8 cellular contexts compared by ENCODE assay signal in genomic region chr17:19744922-19745757, GRCh38. TPM values are rescaled to one million over a fixed set of nuclear protein-coding genes. Genes with fewer than 3 reads are reported as not detected.
DNase-seq lines count a peak whose midpoint lies in the region; ATAC-seq and TF ChIP-seq lines count a peak whose summit lies in the region.

No MANE protein-coding gene starts in this region.

- H3K27ac ChIP-seq in HUES64 (ENCODE audit: low read depth, low read length) (no peak overlapping the region), adrenal gland (peak overlapping the region in 2 of 5 donors; percentile 5 to 12), left ventricle myocardium inferior (replicated peaks) (peak overlapping the region; percentile 53), transverse colon (peak overlapping the region; percentile 72 to 88 (median 76))

- peak; percentile 89 for DNase-seq in Daoy (ENCODE audit: low read depth)
- DNase-seq in SW480 (ENCODE audit: low spot score): peak; percentile 80
- DNase-seq in adrenal gland: peak; percentile 90 to 97 (median 95)
- DNase-seq in left ventricle myocardium inferior: peak; percentile 92
- DNase-seq in posterior vena cava (ENCODE audit: low spot score): peak; percentile 97
- peak; percentile 96 for DNase-seq in transverse colon

- no peaks in the 10 kb centered on the region for H3K36me3 ChIP-seq in HUES64 (ENCODE audit: insufficient read depth, low read length)
- no peaks in the 10 kb centered on the region for H3K36me3 ChIP-seq in adrenal gland (replicated peaks in 1 of 2)
- no peaks in the 10 kb centered on the region for H3K36me3 ChIP-seq in left ventricle myocardium inferior
- no peaks in the 10 kb centered on the region for H3K36me3 ChIP-seq in transverse colon

- TF ChIP-seq POLR2A in adrenal gland (IDR thresholded peaks at IDR 0.05) (peak in 1 of 2 donors; percentile 18), transverse colon (IDR thresholded peaks at IDR 0.05) (peak; percentile 10)

- H3K27me3 ChIP-seq in HUES64 (ENCODE audit: insufficient read depth, low read length): peaks cover 11% of the 10 kb centered on the region
- H3K27me3 ChIP-seq in adrenal gland: no peaks in the 10 kb centered on the region
- H3K27me3 ChIP-seq in left ventricle myocardium inferior (ENCODE audit: low read depth): peaks cover 13% of the 10 kb centered on the region
- no peaks in the 10 kb centered on the region for H3K27me3 ChIP-seq in transverse colon

- TF ChIP-seq CTCF in adrenal gland (IDR thresholded peaks at IDR 0.05): peak; percentile 67 to 98 (median 92)
- TF ChIP-seq CTCF in left ventricle myocardium inferior (IDR thresholded peaks at IDR 0.05; ENCODE audit: borderline replicate concordance): peak; percentile 96
- peak; percentile 88 to 98 (median 95) for TF ChIP-seq CTCF in transverse colon (IDR thresholded peaks at IDR 0.05)

- intact Hi-C loops in adrenal gland (cut with DNase I) (loop anchor here in 1 of 2 donors (10.0 kb wide), 1 partner anchor 70 kb away; no protein-coding TSS in a partner anchor), left ventricle myocardium inferior (cut with micrococcal nuclease) (no loop called here), posterior vena cava (cut with DNase I) (no loop called here), transverse colon (cut with DNase I; ENCODE audit: low total_unique reads) (loop anchor here (5.0 kb wide), 1 partner anchor 98 kb away; the partner anchor contains the start of gene ALDH3A2)

- no peak for TF ChIP-seq EP300 in transverse colon (IDR thresholded peaks at IDR 0.05; ENCODE audit: low read depth)

- H3K4me1 ChIP-seq in HUES64 (ENCODE audit: insufficient read depth, low read length) (no peaks in the 10 kb centered on the region), adrenal gland (replicated peaks in 1 of 2) (peaks cover 6 to 8% of the 10 kb centered on the region in 2 donors), left ventricle myocardium inferior (peaks cover 14% of the 10 kb centered on the region), transverse colon (peaks cover 5 to 33% (median 25%) of the 10 kb centered on the region in 4 donors)

- in situ Hi-C loops in transverse colon (cut with MboI; ENCODE audit: low pct_ligation_motif_present in 1 of 4, low pct_unique_long_range_greater_than_20kb in 1 of 4, low sequenced_read_pairs in 3 of 4): no loop called here

- H3K9me3 ChIP-seq in HUES64 (ENCODE audit: insufficient read depth, low read depth, low read length) (no peaks in the 10 kb centered on the region), adrenal gland (replicated peaks in 1 of 3) (no peaks in the 10 kb centered on the region), left ventricle myocardium inferior (replicated peaks) (no peaks in the 10 kb centered on the region), transverse colon (no peaks in the 10 kb centered on the region)

- H3K9ac ChIP-seq in HUES64 (ENCODE audit: low read depth, low read length): no peak overlapping the region; the same call in 1 of the 2 replicates

- H3K4me3 ChIP-seq in HUES64 (ENCODE audit: low read length) (peak overlapping the region; percentile 35), adrenal gland (peak overlapping the region in 2 of 4 donors; percentile 28 to 53), left ventricle myocardium inferior (peak overlapping the region; percentile 70), transverse colon (peak overlapping the region; percentile 33 to 61 (median 44))

- 31% methylated on average over 50 of the region's 50 CpGs for WGBS in HUES64
- 29 to 64% (median 45%) methylated on average over 16 to 50 of the region's 50 CpGs for WGBS in adrenal gland, 4 donors
- 17 to 28% methylated on average over 1 to 50 of the region's 50 CpGs for WGBS in transverse colon (ENCODE audit: low coverage in 1 of 2), 2 donors

- no peak for ATAC-seq in GM21390 (IDR thresholded peaks at IDR 0.05; ENCODE audit: unreplicated experiment)

RNA-seq across cellular contexts. Expression of gene ALDH3A1, which starts 3.0 kb away (rescaled TPM):
- 1.4 TPM in 1 of 2 replicates, not detected in the other for total RNA-seq in Daoy (2014; rRNA removed; shearing (Covaris generic))
- 0.75 TPM for polyA plus RNA-seq in HUES64 (2013, experiment 1 of 2)
- 0.76 TPM for polyA plus RNA-seq in HUES64 (2013, experiment 2 of 2)
- total RNA-seq in adrenal gland: 1 to 10 TPM in 6 of 8 donors, under 1 TPM in 1, not detected in 1; 0.21 to 4.0 (median 2.1) TPM
- polyA plus RNA-seq in adrenal gland: under 1 TPM; 0.09 to 0.98 (median 0.56) TPM
- not detected for total RNA-seq in left ventricle myocardium inferior
- total RNA-seq in posterior vena cava: under 1 TPM in 1 of 2 donors, not detected in 1; 0.46 TPM
- 10 to 100 TPM in 1 of 4 donors, 1 to 10 TPM in 3; 1.2 to 15.3 (median 3.4) TPM for total RNA-seq in transverse colon

RNA-seq across cellular contexts. Expression of gene SLC47A2, which starts 28.8 kb away (rescaled TPM):
- not detected in 2 replicates for total RNA-seq in Daoy (2014; rRNA removed; shearing (Covaris generic))
- not detected for polyA plus RNA-seq in HUES64 (2013, experiment 1 of 2)
- polyA plus RNA-seq in HUES64 (2013, experiment 2 of 2): not detected
- total RNA-seq in adrenal gland: 1 to 10 TPM in 1 of 8 donors, under 1 TPM in 2, not detected in 5; 0.28 to 1.3 (median 0.36) TPM
- under 1 TPM in 1 of 3 donors, not detected in 2; 0.10 TPM for polyA plus RNA-seq in adrenal gland
- not detected for total RNA-seq in left ventricle myocardium inferior
- not detected for total RNA-seq in posterior vena cava
- total RNA-seq in transverse colon: 1 to 10 TPM in 1 of 4 donors, under 1 TPM in 2, not detected in 1; 0.27 to 1.1 (median 0.32) TPM
